Comparison of ENCODE assay signal across 2 cellular contexts in genomic region chr1:40853113-40853999, GRCh38.
A peak's percentile ranks its signal among the peaks of the same experiment; 100 is the strongest.
TF ChIP-seq lines count a peak whose summit lies in the region.

No MANE protein-coding gene starts in this region.

TF ChIP-seq in A549, 52 proteins besides CTCF, POLR2A, EP300 and RAD21:
- TF ChIP-seq KDM1A (IDR thresholded peaks at IDR 0.05; ENCODE audit: low read depth) (no peak), MAFK (IDR thresholded peaks at IDR 0.05; ENCODE audit: partially characterized antibody) (peak; percentile 94)

TF ChIP-seq in IMR-90, 13 proteins besides CTCF, POLR2A, EP300 and RAD21:
- TF ChIP-seq RCOR1 (IDR thresholded peaks at IDR 0.05; ENCODE audit: insufficient replicate concordance, low read length) = no peak
- no peak for TF ChIP-seq ELK1 (IDR thresholded peaks at IDR 0.05; ENCODE audit: borderline replicate concordance, low read depth, low read length)
- TF ChIP-seq MAFK (IDR thresholded peaks at IDR 0.05; ENCODE audit: low read depth, low read length) = peak; percentile 98
- no peak for TF ChIP-seq FOS (IDR thresholded peaks at IDR 0.05; ENCODE audit: low read depth, low read length)
- TF ChIP-seq NFE2L2 (IDR thresholded peaks at IDR 0.05; ENCODE audit: low read depth, low read length) = no peak
- no peak for TF ChIP-seq MXI1 (IDR thresholded peaks at IDR 0.05; ENCODE audit: borderline replicate concordance, low read depth, low read length)
- no peak for TF ChIP-seq USF2 (IDR thresholded peaks at IDR 0.05; ENCODE audit: low read depth, low read length)
